ENCODE assay signal across 9 cellular contexts in the genomic region with DNA sequence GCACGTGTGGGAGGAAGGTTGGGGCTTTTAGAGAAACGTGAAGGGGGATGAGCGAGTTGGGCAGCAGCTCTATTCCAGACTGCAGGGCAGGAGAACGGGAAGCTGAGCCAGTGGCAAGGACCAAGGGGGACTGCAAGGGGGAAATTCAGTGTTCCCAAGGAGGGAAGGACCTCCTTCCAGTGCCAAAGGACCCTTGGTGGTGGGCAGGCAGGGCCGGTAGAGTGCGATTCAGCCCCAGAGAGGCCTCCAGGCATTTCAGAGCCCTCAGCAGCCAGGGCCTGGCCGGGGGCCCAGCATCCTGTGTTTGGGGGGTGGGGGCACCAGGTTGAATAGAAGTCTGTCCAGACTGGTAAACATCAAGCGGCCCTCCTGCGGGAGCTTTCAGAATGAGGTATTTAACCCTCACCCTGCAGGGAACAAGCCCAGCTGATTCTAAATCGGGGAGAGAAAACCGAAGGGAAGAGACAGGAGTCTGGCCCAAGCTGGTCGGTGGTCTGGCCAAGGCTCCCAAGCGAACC. TPM values are rescaled to one million over a fixed set of nuclear protein-coding genes. Genes with fewer than 3 reads are reported as not detected.
A peak's percentile ranks its signal among the peaks of the same experiment; 100 is the strongest.
DNase-seq lines count a peak whose midpoint lies in the region; ATAC-seq, FAIRE-seq and TF ChIP-seq lines count a peak whose summit lies in the region.
"Had no signal": no experiment of that assay in that cellular context is flagged by ENCODE, and none has a peak within 500 bp of the region (broad histone marks: within the 10 kb centered on the region; RNA-seq: fewer than 3 reads in every experiment).

No MANE protein-coding gene starts in this region.

- ATAC-seq in GM23338 = peak; percentile 1; the same call in 2 of the 3 replicates
- peak; percentile 9 for ATAC-seq in foreskin keratinocyte
- ATAC-seq in GM18858 (IDR thresholded peaks at IDR 0.05; ENCODE audit: unreplicated experiment) = no peak

- no peaks in the 10 kb centered on the region for H3K79me2 ChIP-seq in GM23338 (replicated peaks; ENCODE audit: insufficient read depth)
- no peaks in the 10 kb centered on the region for H3K79me2 ChIP-seq in SU-DHL-6 (ENCODE audit: insufficient read depth, low read length)
- no peaks in the 10 kb centered on the region for H3K79me2 ChIP-seq in smooth muscle cell (ENCODE audit: low read depth)

- H3K9ac ChIP-seq in SU-DHL-6 (ENCODE audit: low read length) = peak overlapping the region; percentile 41
- no peak overlapping the region for H3K9ac ChIP-seq in smooth muscle cell (ENCODE audit: low read depth)

- peak overlapping the region; percentile 72 for H3K4me3 ChIP-seq in GM23338
- no peak overlapping the region for H3K4me3 ChIP-seq in SU-DHL-6 (ENCODE audit: insufficient read depth, low read length, poor library complexity, severe bottlenecking)
- H3K4me3 ChIP-seq in smooth muscle cell = peak overlapping the region; percentile 49

- H3K27ac ChIP-seq in GM23338 (ENCODE audit: low read depth) = no peak overlapping the region
- no peak overlapping the region for H3K27ac ChIP-seq in SU-DHL-6 (ENCODE audit: low read depth, low read length)
- no peak overlapping the region for H3K27ac ChIP-seq in foreskin keratinocyte
- H3K27ac ChIP-seq in smooth muscle cell (ENCODE audit: low read depth) = no peak overlapping the region

- no peak for TF ChIP-seq CTCF in GM23338 (conservative IDR thresholded peaks at IDR 0.05; ENCODE audit: low read depth in 2 of 2)
- TF ChIP-seq CTCF in SU-DHL-6 (IDR thresholded peaks at IDR 0.05; ENCODE audit: insufficient read depth, low read length, poor library complexity, severe bottlenecking) = no peak
- no peak for TF ChIP-seq CTCF in foreskin keratinocyte (conservative IDR thresholded peaks at IDR 0.05)
- TF ChIP-seq CTCF in smooth muscle cell (IDR thresholded peaks at IDR 0.05; ENCODE audit: borderline replicate concordance, insufficient read depth, poor library complexity, severe bottlenecking) = no peak

- H3K9me2 ChIP-seq in GM23338 (ENCODE audit: insufficient read depth) (no peaks in the 10 kb centered on the region), SU-DHL-6 (replicated peaks; ENCODE audit: insufficient read depth, low read length) (no peaks in the 10 kb centered on the region)

- no peaks in the 10 kb centered on the region; the same call in 2 of the 3 replicates for H3K36me3 Mint-ChIP-seq in GM23338 (ENCODE audit: low read depth)

- H3K4me1 ChIP-seq in GM23338 (ENCODE audit: insufficient read depth) (peaks cover 19% of the 10 kb centered on the region), foreskin keratinocyte (no peaks in the 10 kb centered on the region), smooth muscle cell (ENCODE audit: low read depth) (peaks cover 21% of the 10 kb centered on the region)

- H3K9me3 ChIP-seq in SU-DHL-6 (ENCODE audit: insufficient read depth, low read length) (no peaks in the 10 kb centered on the region), smooth muscle cell (replicated peaks; ENCODE audit: low read depth) (no peaks in the 10 kb centered on the region)

- WGBS in smooth muscle cell (ENCODE audit: low lambda C conversion rate) = 41% methylated on average over 13 of the region's 13 CpGs

- H3F3A ChIP-seq in GM23338 (replicated peaks; ENCODE audit: low read depth) (no peaks in the 10 kb centered on the region), SU-DHL-6 (ENCODE audit: insufficient read depth) (no peaks in the 10 kb centered on the region), smooth muscle cell (ENCODE audit: low read depth) (peaks cover 3% of the 10 kb centered on the region)

- H3K4me2 ChIP-seq in GM23338 (peak overlapping the region; percentile 92), SU-DHL-6 (ENCODE audit: low read depth, low read length, poor library complexity, severe bottlenecking) (peak overlapping the region; percentile 61), smooth muscle cell (peak overlapping the region; percentile 88)

- peaks cover 51% of the 10 kb centered on the region for H3K27me3 Mint-ChIP-seq in GM23338 (ENCODE audit: insufficient read depth, low read depth, poor library complexity)

- no peaks in the 10 kb centered on the region for H3K9me3 Mint-ChIP-seq in GM23338

- peak; percentile 45 for DNase-seq in GM23338 (ENCODE audit: low spot score)
- DNase-seq in foreskin keratinocyte = no peak
- DNase-seq in smooth muscle cell (lab: John Stamatoyannopoulos, UW; ENCODE audit: unreplicated experiment) = no peak
- no peak for DNase-seq in NCI-H1048 (lab: John Stamatoyannopoulos, UW)
- no peak for DNase-seq in NCI-H510A (lab: John Stamatoyannopoulos, UW)
- DNase-seq in GM19239 (ENCODE audit: insufficient read length, low spot score) = no peak

- H3K27ac Mint-ChIP-seq in GM23338 = no peak overlapping the region

- H4K20me1 ChIP-seq in GM23338 (replicated peaks; ENCODE audit: insufficient read depth) (no peaks in the 10 kb centered on the region), SU-DHL-6 (ENCODE audit: low read depth, low read length) (no peaks in the 10 kb centered on the region), smooth muscle cell (ENCODE audit: low read depth) (no peaks in the 10 kb centered on the region)

- peak overlapping the region; percentile 72 for H3K4me3 Mint-ChIP-seq in GM23338

- H3K27me3 ChIP-seq in GM23338 (ENCODE audit: insufficient read depth) = peaks cover 75% of the 10 kb centered on the region
- no peaks in the 10 kb centered on the region for H3K27me3 ChIP-seq in SU-DHL-6 (ENCODE audit: low read length)
- peaks cover 37% of the 10 kb centered on the region for H3K27me3 ChIP-seq in foreskin keratinocyte
- H3K27me3 ChIP-seq in smooth muscle cell (ENCODE audit: low read depth) = peaks cover 25% of the 10 kb centered on the region

- H2AFZ ChIP-seq in GM23338 = peak overlapping the region; percentile 99
- H2AFZ ChIP-seq in SU-DHL-6 (ENCODE audit: low read depth, low read length, severe bottlenecking) = peak overlapping the region; percentile 87
- peak overlapping the region; percentile 88 for H2AFZ ChIP-seq in smooth muscle cell (ENCODE audit: low read depth)

- peaks cover 20% of the 10 kb centered on the region for H3K4me1 Mint-ChIP-seq in GM23338

- no peak for FAIRE-seq in GM19239 (lab: Jason Lieb, UNC)
- FAIRE-seq: colon had no signal

- H3K36me3 ChIP-seq in GM23338 (ENCODE audit: insufficient read depth) (no peaks in the 10 kb centered on the region), SU-DHL-6 (ENCODE audit: low read length) (no peaks in the 10 kb centered on the region), smooth muscle cell (ENCODE audit: low read depth) (no peaks in the 10 kb centered on the region)

TF ChIP-seq in GM23338, 12 proteins besides CTCF, POLR2A, EP300 and RAD21 (continues in another document):
- TF ChIP-seq REST (IDR thresholded peaks at IDR 0.05; ENCODE audit: unreplicated experiment) (no peak), NANOG (IDR thresholded peaks at IDR 0.05; ENCODE audit: borderline replicate concordance) (no peak), EZH2phosphoT487 (IDR thresholded peaks at IDR 0.05; ENCODE audit: unreplicated experiment) (no peak), ZNF114 (CRISPR knock-in tag; IDR thresholded peaks at IDR 0.05) (no peak)

RNA-seq across cellular contexts. Expression of gene COL9A2, which starts 2.3 kb away (rescaled TPM):
- 2.8 and 9.1 TPM in 2 replicates for total RNA-seq in GM23338 (2014; rRNA removed; shearing (Covaris generic))
- 1.7 and 2.6 TPM in 2 replicates for polyA plus RNA-seq in GM23338 (2016; fragmentation: Nextera tagmentation; extraction: Ambion mirVana)
- total RNA-seq in foreskin keratinocyte = 22.6 and 40.3 TPM in 2 replicates
- polyA plus RNA-seq in foreskin keratinocyte = 26.6 and 48.6 TPM in 2 replicates
- 6.5 and 8.0 TPM in 2 replicates for total RNA-seq in smooth muscle cell
- 16.0 and 24.5 TPM in 2 replicates for polyA plus RNA-seq in smooth muscle cell

RNA-seq across cellular contexts. Expression of gene ZMPSTE24, which starts 56.7 kb away (rescaled TPM):
- 51.2 and 76.0 TPM in 2 replicates for total RNA-seq in GM23338 (2014; rRNA removed; shearing (Covaris generic))
- polyA plus RNA-seq in GM23338 (2016; fragmentation: Nextera tagmentation; extraction: Ambion mirVana) (22.3 and 23.1 TPM in 2 replicates), foreskin keratinocyte (22.4 and 29.7 TPM in 2 replicates), smooth muscle cell (28.8 and 29.8 TPM in 2 replicates)
- total RNA-seq in foreskin keratinocyte (57.3 and 63.1 TPM in 2 replicates), smooth muscle cell (48.9 and 53.3 TPM in 2 replicates)

RNA-seq across cellular contexts. Expression of gene SMAP2, which starts 58.7 kb away (rescaled TPM):
- 2.5 and 4.8 TPM in 2 replicates for total RNA-seq in GM23338 (2014; rRNA removed; shearing (Covaris generic))
- polyA plus RNA-seq in GM23338 (2016; fragmentation: Nextera tagmentation; extraction: Ambion mirVana) (2.9 and 3.0 TPM in 2 replicates), foreskin keratinocyte (15.8 and 18.5 TPM in 2 replicates), smooth muscle cell (22.5 and 29.7 TPM in 2 replicates)
- total RNA-seq in foreskin keratinocyte (20.4 and 20.9 TPM in 2 replicates), smooth muscle cell (16.0 and 18.4 TPM in 2 replicates)
